8 cellular contexts compared by ENCODE assay signal in genomic region chr20:63496404-63497120, GRCh38. TPM values are rescaled to one million over a fixed set of nuclear protein-coding genes. Genes with fewer than 3 reads are reported as not detected.
DNase-seq lines count a peak whose midpoint lies in the region; ATAC-seq and TF ChIP-seq lines count a peak whose summit lies in the region.

No MANE protein-coding gene starts in this region.

- H3K23ac ChIP-seq in mesendoderm (ENCODE audit: low read length) = no peak overlapping the region

- peak overlapping the region; percentile 34 for H3K56ac ChIP-seq in mesendoderm (ENCODE audit: low read length)

- TF ChIP-seq CTCF in choroid plexus epithelial cell (conservative IDR thresholded peaks at IDR 0.05; ENCODE audit: low read depth, low read length) (no peak), upper lobe of left lung (IDR thresholded peaks at IDR 0.05) (no peak)

- H3K27ac Mint-ChIP-seq in activated naive CD4-positive, alpha-beta T cell treated with anti-CD3 and anti-CD28 coated beads, Interleukin-2, amount 50 U/mL, for 72 hours = no peak overlapping the region

- peaks cover 0 to 5% of the 10 kb centered on the region in 2 donors for H3K9me3 Mint-ChIP-seq in activated naive CD4-positive, alpha-beta T cell treated with anti-CD3 and anti-CD28 coated beads, Interleukin-2, amount 50 U/mL, for 72 hours

- no peak for TF ChIP-seq EP300 in upper lobe of left lung (IDR thresholded peaks at IDR 0.05)

- H3K9me3 ChIP-seq in upper lobe of left lung = no peaks in the 10 kb centered on the region

- H3K79me2 ChIP-seq in mesendoderm (ENCODE audit: control insufficient read depth, insufficient read depth, low read length) = no peaks in the 10 kb centered on the region

- H2AK5ac ChIP-seq in mesendoderm (ENCODE audit: low read length) = no peak overlapping the region

- H3K4me1 ChIP-seq in mesendoderm (ENCODE audit: control insufficient read depth, low read depth, low read length) = no peaks in the 10 kb centered on the region
- peaks cover 21 to 37% (median 23%) of the 10 kb centered on the region in 4 donors for H3K4me1 ChIP-seq in upper lobe of left lung

- H4K8ac ChIP-seq in mesendoderm (ENCODE audit: low read depth, low read length) = no peak overlapping the region

- H2BK120ac ChIP-seq in mesendoderm (ENCODE audit: low read depth, low read length) = no peak overlapping the region

- H3K79me1 ChIP-seq in mesendoderm (ENCODE audit: low read length) = no peaks in the 10 kb centered on the region

- WGBS in mesendoderm (ENCODE audit: extremely low coverage, insufficient coverage, low lambda C conversion rate) = no CpG with 5 or more reads among the region's 21 CpGs
- 17 to 53% methylated on average over 6 to 20 of the region's 21 CpGs for WGBS in upper lobe of left lung, 2 donors

- no peak overlapping the region for H3K18ac ChIP-seq in mesendoderm (ENCODE audit: low read length)

- H3K4ac ChIP-seq in mesendoderm (ENCODE audit: low read depth, low read length) = no peak overlapping the region

- no peak overlapping the region for H4K5ac ChIP-seq in mesendoderm (ENCODE audit: low read length)

- ATAC-seq in activated naive CD4-positive, alpha-beta T cell treated with anti-CD3 and anti-CD28 coated beads, Interleukin-2, amount 50 U/mL, for 72 hours = peak; percentile 17 to 29
- ATAC-seq in upper lobe of left lung (ENCODE audit: low FRiP score in 2 of 2) = peak in 1 of 2 donors; percentile 36

- no peak overlapping the region for H2BK15ac ChIP-seq in mesendoderm (replicated peaks; ENCODE audit: low read depth)

- H3K36me3 ChIP-seq in mesendoderm (ENCODE audit: control insufficient read depth, insufficient read depth, low read length) (no peaks in the 10 kb centered on the region), upper lobe of left lung (no peaks in the 10 kb centered on the region)

- peak overlapping the region; percentile 30 for H3K4me3 ChIP-seq in choroid plexus epithelial cell (ENCODE audit: low read depth, low read length)
- no peak overlapping the region for H3K4me3 ChIP-seq in mesendoderm (ENCODE audit: low read length)
- H3K4me3 ChIP-seq in upper lobe of left lung = peak overlapping the region in 3 of 4 donors; percentile 12 to 47 (median 32)

- TF ChIP-seq POLR2A in upper lobe of left lung (IDR thresholded peaks at IDR 0.05) = no peak

- DNase-seq in activated naive CD4-positive, alpha-beta T cell treated with anti-CD3 and anti-CD28 coated beads, Interleukin-2, amount 50 U/mL, for 72 hours (ENCODE audit: low spot score in 2 of 2) = no peak
- DNase-seq in activated naive CD4-positive, alpha-beta T cell treated with Interleukin-2 at 50 U/mL for 16 hours = no peak
- no peak for DNase-seq in choroid plexus epithelial cell (ENCODE audit: low read depth)
- DNase-seq in mesendoderm = no peak
- peak in 1 of 2 donors; percentile 63 for DNase-seq in upper lobe of left lung
- DNase-seq in DMS79 (lab: John Stamatoyannopoulos, UW) = no peak
- no peak for DNase-seq in kidney glomerular epithelial cell (lab: John Stamatoyannopoulos, UW)
- no peak for DNase-seq in ecto neural progenitor cell (ENCODE audit: low spot score)

- H3K27ac ChIP-seq in mesendoderm (ENCODE audit: low read depth, low read length) (no peak overlapping the region), upper lobe of left lung (no peak overlapping the region)

- H2BK5ac ChIP-seq in mesendoderm (ENCODE audit: low read length) = no peak overlapping the region

- H3K9ac ChIP-seq in mesendoderm (ENCODE audit: low read length) = no peak overlapping the region

- no peaks in the 10 kb centered on the region for H3K36me3 Mint-ChIP-seq in activated naive CD4-positive, alpha-beta T cell treated with anti-CD3 and anti-CD28 coated beads, Interleukin-2, amount 50 U/mL, for 72 hours

- H3K4me2 ChIP-seq in mesendoderm (ENCODE audit: low read length) = peak overlapping the region; percentile 46

- H3K27me3 ChIP-seq in mesendoderm (ENCODE audit: insufficient read depth, low read length, poor library complexity) = peaks cover 2% of the 10 kb centered on the region
- H3K27me3 ChIP-seq in upper lobe of left lung = peaks cover 0 to 43% (median 23%) of the 10 kb centered on the region in 4 donors

RNA-seq across cellular contexts. Expression of gene EEF1A2, which starts 2.3 kb away (rescaled TPM):
- 1 to 10 TPM in 1 of 2 donors, under 1 TPM in 1; 0.14 to 3.1 TPM for total RNA-seq in activated naive CD4-positive, alpha-beta T cell treated with anti-CD3 and anti-CD28 coated beads, Interleukin-2, amount 50 U/mL, for 72 hours
- polyA plus RNA-seq in mesendoderm (2013, experiment 1 of 2) = 8.6 TPM
- polyA plus RNA-seq in mesendoderm (2013, experiment 2 of 2) = 9.6 TPM
- total RNA-seq in upper lobe of left lung = 1 to 10 TPM in 2 of 6 donors, under 1 TPM in 2, not detected in 2; 0.61 to 1.6 (median 1.1) TPM

RNA-seq across cellular contexts. Expression of gene PPDPF, which starts 24.0 kb away (rescaled TPM):
- total RNA-seq in activated naive CD4-positive, alpha-beta T cell treated with anti-CD3 and anti-CD28 coated beads, Interleukin-2, amount 50 U/mL, for 72 hours = 100 to 1,000 TPM in 1 of 2 donors, 10 to 100 TPM in 1; 60.7 to 117 TPM
- 145 TPM for polyA plus RNA-seq in mesendoderm (2013, experiment 1 of 2)
- polyA plus RNA-seq in mesendoderm (2013, experiment 2 of 2) = 147 TPM
- total RNA-seq in upper lobe of left lung = 100 to 1,000 TPM in 5 of 6 donors, 10 to 100 TPM in 1; 91.1 to 468 (median 416) TPM

RNA-seq across cellular contexts. Expression of gene KCNQ2, which starts 24.1 kb away (rescaled TPM):
- under 1 TPM in 1 of 2 donors, not detected in 1; 0.33 TPM for total RNA-seq in activated naive CD4-positive, alpha-beta T cell treated with anti-CD3 and anti-CD28 coated beads, Interleukin-2, amount 50 U/mL, for 72 hours
- 20.9 TPM for polyA plus RNA-seq in mesendoderm (2013, experiment 1 of 2)
- 20.4 TPM for polyA plus RNA-seq in mesendoderm (2013, experiment 2 of 2)
- total RNA-seq in upper lobe of left lung = under 1 TPM in 1 of 6 donors, not detected in 5; 0.66 TPM

RNA-seq across cellular contexts. Expression of gene PTK6, which starts 40.6 kb away (rescaled TPM):
- total RNA-seq in activated naive CD4-positive, alpha-beta T cell treated with anti-CD3 and anti-CD28 coated beads, Interleukin-2, amount 50 U/mL, for 72 hours = under 1 TPM; 0.54 to 0.57 TPM
- polyA plus RNA-seq in mesendoderm (2013, experiment 1 of 2) = 0.08 TPM
- polyA plus RNA-seq in mesendoderm (2013, experiment 2 of 2) = 0.07 TPM
- 1 to 10 TPM; 3.3 to 9.8 (median 6.0) TPM for total RNA-seq in upper lobe of left lung

RNA-seq across cellular contexts. Expression of gene SRMS, which starts 51.0 kb away (rescaled TPM):
- total RNA-seq in activated naive CD4-positive, alpha-beta T cell treated with anti-CD3 and anti-CD28 coated beads, Interleukin-2, amount 50 U/mL, for 72 hours = not detected
- polyA plus RNA-seq in mesendoderm (2013, experiment 1 of 2) = 0.11 TPM
- polyA plus RNA-seq in mesendoderm (2013, experiment 2 of 2) = 0.10 TPM
- total RNA-seq in upper lobe of left lung = not detected
